ENCODE assay signal across 8 cellular contexts in genomic region chr18:36284671-36285295, GRCh38. TPM values are rescaled to one million over a fixed set of nuclear protein-coding genes. Genes with fewer than 3 reads are reported as not detected.
DNase-seq lines count a peak whose midpoint lies in the region; ATAC-seq, FAIRE-seq and TF ChIP-seq lines count a peak whose summit lies in the region.

No MANE protein-coding gene starts in this region.

- H4K20me1 ChIP-seq in SK-N-SH (ENCODE audit: insufficient read depth) = no peaks in the 10 kb centered on the region
- H4K20me1 ChIP-seq in HepG2 (ENCODE audit: insufficient read depth, low read length) = no peaks in the 10 kb centered on the region

- H3K4me3 ChIP-seq in NB4 (ENCODE audit: low read depth, low read length) = no peak overlapping the region
- no peak overlapping the region; a peak in 1 of 4 replicates for H3K4me3 ChIP-seq in SK-N-SH (ENCODE audit: low read depth in 2 of 2, low read length in 1 of 2)
- H3K4me3 ChIP-seq in HepG2 (replicated peaks in 1 of 3; ENCODE audit: insufficient read depth in 1 of 3, low read depth in 2 of 3, low read length in 3 of 3) = no peak overlapping the region
- H3K4me3 ChIP-seq in stomach = no peak overlapping the region

- no peaks in the 10 kb centered on the region for H3F3A ChIP-seq in SK-N-SH (replicated peaks; ENCODE audit: insufficient read depth)

- H2AFZ ChIP-seq in SK-N-SH (ENCODE audit: low read depth) (no peak overlapping the region), HepG2 (ENCODE audit: low read length) (no peak overlapping the region)

- BruUV-seq in HepG2 (replicated peaks; lab: Mats Ljungman, UMichigan) = no TSS peak

- TF ChIP-seq RAD21 in SK-N-SH (IDR thresholded peaks at IDR 0.05; ENCODE audit: low read length) = peak; percentile 99
- TF ChIP-seq RAD21 in HepG2 (CRISPR knock-in tag; IDR thresholded peaks at IDR 0.05) = peak; percentile 81

- H3K4me2 ChIP-seq in SK-N-SH = no peak overlapping the region
- no peak overlapping the region for H3K4me2 ChIP-seq in HepG2 (ENCODE audit: low read depth, low read length)

- H3K79me2 ChIP-seq in SK-N-SH (ENCODE audit: insufficient read depth) (no peaks in the 10 kb centered on the region), HepG2 (ENCODE audit: insufficient read depth, low read length) (no peaks in the 10 kb centered on the region)

- no peaks in the 10 kb centered on the region for H3K27me3 ChIP-seq in SK-N-SH (ENCODE audit: insufficient read depth)
- H3K27me3 ChIP-seq in HepG2 (ENCODE audit: control insufficient read depth in 1 of 2, insufficient read depth in 2 of 2, low read length in 2 of 2) = no peaks in the 10 kb centered on the region
- H3K27me3 ChIP-seq in stomach = peaks cover 3 to 22% (median 4%) of the 10 kb centered on the region in 3 donors

- DNase-seq in G401 (ENCODE audit: low spot score) = peak; percentile 79
- peak; percentile 64 for DNase-seq in NB4 (ENCODE audit: low read depth)
- DNase-seq in SK-N-SH = peak; percentile 55
- peak; percentile 53 for DNase-seq in cerebellum (ENCODE audit: low spot score)
- peak; percentile 62 for DNase-seq in HepG2 (ENCODE audit: low spot score)
- no peak for DNase-seq in stomach

- in situ Hi-C loops in G401 (cut with HindIII; ENCODE audit: low sequenced_read_pairs) = no loop called here
- in situ Hi-C loops in HepG2 (cut with HindIII; ENCODE audit: extremely low pct_ligation_motif_present, low pct_unique_long_range_greater_than_20kb) = loop anchor here (5.0 to 10.0 kb wide), 3 partner anchors 192 to 527 kb away; no protein-coding TSS in a partner anchor

- no peak for TF ChIP-seq POLR2A in NB4 (IDR thresholded peaks at IDR 0.05; ENCODE audit: extremely low read depth, insufficient read length)
- TF ChIP-seq POLR2A in HepG2 (IDR thresholded peaks at IDR 0.05; ENCODE audit: insufficient read depth in 1 of 2, low read depth in 2 of 2, low read length in 2 of 2) = no peak
- no peak for TF ChIP-seq POLR2A in stomach (IDR thresholded peaks at IDR 0.05)

- H3K36me3 ChIP-seq in SK-N-SH (replicated peaks in 1 of 2; ENCODE audit: control insufficient read depth in 1 of 2, insufficient read depth in 2 of 2, low read length in 1 of 2) = no peaks in the 10 kb centered on the region
- no peaks in the 10 kb centered on the region for H3K36me3 ChIP-seq in HepG2 (replicated peaks in 1 of 2; ENCODE audit: control insufficient read depth in 1 of 2, insufficient read depth in 2 of 2, low read length in 2 of 2)
- no peaks in the 10 kb centered on the region for H3K36me3 ChIP-seq in stomach

- H3K27ac ChIP-seq in 22Rv1 (no peak overlapping the region), SK-N-SH (ENCODE audit: low read depth in 2 of 2, low read length in 1 of 2) (no peak overlapping the region), HepG2 (ENCODE audit: extremely low read length, insufficient read depth, low read length) (no peak overlapping the region), stomach (no peak overlapping the region)

- peak; percentile 82 for FAIRE-seq in HepG2 (lab: Jason Lieb, UNC)

- H3K9me3 ChIP-seq in SK-N-SH (0 out of 2 replicates have a peak, but pooled peaks cover 7% of the 10 kb centered on the region), HepG2 (ENCODE audit: low read length) (peaks cover 8% of the 10 kb centered on the region), stomach (peaks cover 0 to 14% (median 5%) of the 10 kb centered on the region in 4 donors)

- ATAC-seq in HepG2 = peak; percentile 53
- no peak for ATAC-seq in GM18870 (IDR thresholded peaks at IDR 0.05; ENCODE audit: unreplicated experiment)

- POLR2A ChIA-PET in SK-N-SH (lab: Yijun Ruan, JAX) (interaction anchor here (1.0 kb wide), 1 partner anchor 267 kb away, joined by 6 read pairs; no protein-coding TSS in a partner anchor), HepG2 (lab: Yijun Ruan, JAX) (interaction anchor here (1.0 kb wide), 1 partner anchor 189 kb away, joined by 3 read pairs; no protein-coding TSS in a partner anchor)

- no peaks in the 10 kb centered on the region for H3K9me2 ChIP-seq in SK-N-SH

- peaks cover 0 to 6% of the 10 kb centered on the region in 2 experiments; a peak in 1 of 4 replicates for H3K4me1 ChIP-seq in SK-N-SH (ENCODE audit: control insufficient read depth in 1 of 2, insufficient read depth in 2 of 2, low read depth in 1 of 2, low read length in 1 of 2)
- 0 out of 2 replicates have a peak, but pooled peaks cover 7% of the 10 kb centered on the region for H3K4me1 ChIP-seq in HepG2 (ENCODE audit: insufficient read depth, low read length)
- no peaks in the 10 kb centered on the region for H3K4me1 ChIP-seq in stomach

- TF ChIP-seq CTCF in 22Rv1 (IDR thresholded peaks at IDR 0.05) = peak; percentile 89
- peak; percentile 56 for TF ChIP-seq CTCF in NB4 (IDR thresholded peaks at IDR 0.05; ENCODE audit: low read depth, low read length)
- peak; percentile 92 for TF ChIP-seq CTCF in SK-N-SH (IDR thresholded peaks at IDR 0.05)
- peak; percentile 86 for TF ChIP-seq CTCF in HepG2 (CRISPR knock-in tag; IDR thresholded peaks at IDR 0.05)
- peak in 5 of 7 experiments; percentile 73 to 90 (median 82) for TF ChIP-seq CTCF in stomach (IDR thresholded peaks at IDR 0.05)

- TF ChIP-seq EP300 in SK-N-SH (IDR thresholded peaks at IDR 0.05; ENCODE audit: borderline replicate concordance in 1 of 2, low read depth in 1 of 2, low read length in 1 of 2) (no peak), HepG2 (IDR thresholded peaks at IDR 0.05; ENCODE audit: low read depth in 2 of 2, low read length in 2 of 2) (no peak), HepG2 (CRISPR knock-in tag; IDR thresholded peaks at IDR 0.05; ENCODE audit: borderline replicate concordance) (no peak), stomach (IDR thresholded peaks at IDR 0.05) (no peak)

- H3K9ac ChIP-seq in SK-N-SH (no peak overlapping the region), HepG2 (ENCODE audit: insufficient read depth, low read depth, low read length) (no peak overlapping the region)

- intact Hi-C loops in HepG2 (cut with micrococcal nuclease; ENCODE audit: unreplicated experiment) = loop anchor here (1.0 to 10.0 kb wide), 4 partner anchors 98 to 530 kb away; partner anchors contain the start of gene MOCOS
- intact Hi-C loops in stomach (cut with DNase I; ENCODE audit: low total_unique reads) = loop anchor here (5.0 kb wide), 3 partner anchors 192 to 532 kb away; no protein-coding TSS in a partner anchor

- WGBS in SK-N-SH (ENCODE audit: low lambda C conversion rate) = 25% methylated on average over 6 of the region's 6 CpGs
- WGBS in HepG2 (ENCODE audit: low lambda C conversion rate) = 15% methylated on average over 6 of the region's 6 CpGs
- WGBS in stomach, 5 donors = 27 to 34% (median 31%) methylated on average over 6 of the region's 6 CpGs

- CTCF ChIA-PET in SK-N-SH (lab: Yijun Ruan, JAX) (interaction anchor here (0.6 to 11.3 kb wide), 53 partner anchors 10 to 938 kb away, joined by 3 to 136 read pairs (median 4); partner anchors contain the start of genes FHOD3, RMP24 and SLC39A6), HepG2 (lab: Yijun Ruan, JAX; ENCODE audit: low intra/inter-chr PET ratio, low total read pairs) (interaction anchor here (1.2 to 5.2 kb wide), 2 partner anchors 189 to 267 kb away, joined by 6 to 79 read pairs; no protein-coding TSS in a partner anchor)

TF ChIP-seq in SK-N-SH, 30 proteins besides CTCF, POLR2A, EP300 and RAD21:
- TF ChIP-seq TEAD4 (IDR thresholded peaks at IDR 0.05; ENCODE audit: borderline replicate concordance, insufficient read depth) (no peak), SMC3 (IDR thresholded peaks at IDR 0.05; ENCODE audit: low read depth, low read length) (peak; percentile 98)

TF ChIP-seq in HepG2, 621 proteins besides CTCF, POLR2A, EP300 and RAD21 (continues in another document):
- TF ChIP-seq STAG1 (CRISPR knock-in tag; IDR thresholded peaks at IDR 0.05) (peak; percentile 99), RNF2 (conservative IDR thresholded peaks at IDR 0.05; ENCODE audit: low read depth) (no peak)

RNA-seq across cellular contexts. Expression of gene FHOD3, which starts 12.7 kb away (rescaled TPM):
- 0.03 TPM in 1 of 2 replicates, not detected in the other for total RNA-seq in G401 (2014; rRNA removed; shearing (Covaris generic))
- 10.9 and 11.6 TPM in 2 replicates for polyA plus RNA-seq in SK-N-SH (2012; rRNA removed)
- polyA plus RNA-seq in SK-N-SH (2012; cell fraction: cytosol; rRNA removed) = 9.1 and 10.5 TPM in 2 replicates
- polyA plus RNA-seq in SK-N-SH (2012; cell fraction: nucleus; rRNA removed) = 19.0 and 20.8 TPM in 2 replicates
- 38.0 TPM for total RNA-seq in cerebellum
- 0.07 TPM in 1 of 2 replicates, not detected in the other for total RNA-seq in HepG2 (2016; rRNA removed; fragmentation: Illumina TruSeq; extraction: Trizol)
- total RNA-seq in HepG2 (2016; cell fraction: cytosol; rRNA removed; fragmentation: Illumina TruSeq; extraction: Trizol; ENCODE audit: low read depth) = not detected in 2 replicates
- total RNA-seq in HepG2 (2016; cell fraction: insoluble cytoplasmic fraction; rRNA removed; fragmentation: Illumina TruSeq; extraction: Trizol) = not detected in 2 replicates
- total RNA-seq in HepG2 (2016; cell fraction: membrane; rRNA removed; fragmentation: Illumina TruSeq; extraction: Trizol) = not detected in 2 replicates
- 0.09 TPM in 1 of 2 replicates, not detected in the other for total RNA-seq in HepG2 (2016; cell fraction: nucleus; rRNA removed; fragmentation: Illumina TruSeq; extraction: Trizol)
- not detected in 2 replicates for polyA plus RNA-seq in HepG2 (2011; rRNA removed)
- not detected in 2 replicates for polyA plus RNA-seq in HepG2 (2011; cell fraction: cytosol; rRNA removed)
- polyA plus RNA-seq in HepG2 (2011; cell fraction: nucleus; rRNA removed) = not detected in 2 replicates
- polyA plus RNA-seq in HepG2 (2012) = not detected in 2 replicates
- not detected in 2 replicates for polyA plus RNA-seq in HepG2 (2016; cell fraction: cytosol; fragmentation: Illumina TruSeq; extraction: Trizol; ENCODE audit: low read depth)
- not detected in 2 replicates for polyA plus RNA-seq in HepG2 (2016; cell fraction: insoluble cytoplasmic fraction; fragmentation: Illumina TruSeq; extraction: Trizol; ENCODE audit: low read depth)
- polyA plus RNA-seq in HepG2 (2016; cell fraction: membrane; fragmentation: Illumina TruSeq; extraction: Trizol; ENCODE audit: low read depth) = not detected in 2 replicates
- polyA plus RNA-seq in HepG2 (2016; cell fraction: nucleus; fragmentation: Illumina TruSeq; extraction: Trizol; ENCODE audit: insufficient read depth, low read depth) = not detected in 2 replicates
- polyA minus RNA-seq in HepG2 (2011; rRNA and poly(A)+ RNA removed; ENCODE audit: low replicate concordance) = not detected in 2 replicates
- polyA minus RNA-seq in HepG2 (2011; cell fraction: cytosol; rRNA and poly(A)+ RNA removed) = not detected in 2 replicates
- not detected in 2 replicates for polyA minus RNA-seq in HepG2 (2011; cell fraction: nucleus; rRNA and poly(A)+ RNA removed)
- 1 to 10 TPM in 4 of 5 donors, under 1 TPM in 1; under 0.01 to 9.1 (median 7.5) TPM for total RNA-seq in stomach
- 1 to 10 TPM; 1.7 to 4.4 (median 2.1) TPM for polyA plus RNA-seq in stomach
